ENCODE assay signal across 9 cellular contexts in genomic region chr2:74499269-74499939, GRCh38. TPM values are rescaled to one million over a fixed set of nuclear protein-coding genes. Genes with fewer than 3 reads are reported as not detected.
DNase-seq lines count a peak whose midpoint lies in the region; ATAC-seq and TF ChIP-seq lines count a peak whose summit lies in the region.
"Had no signal": no experiment of that assay in that cellular context is flagged by ENCODE, and none has a peak within 500 bp of the region (broad histone marks: within the 10 kb centered on the region; RNA-seq: fewer than 3 reads in every experiment).

A gene with protein sequence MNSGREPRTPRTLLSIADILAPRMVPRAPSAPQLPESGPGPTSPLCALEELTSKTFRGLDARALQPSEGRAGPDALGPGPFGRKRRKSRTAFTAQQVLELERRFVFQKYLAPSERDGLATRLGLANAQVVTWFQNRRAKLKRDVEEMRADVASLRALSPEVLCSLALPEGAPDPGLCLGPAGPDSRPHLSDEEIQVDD (minus strand): TSS chr2:74499603. CDS start chr2:74499537, 66 bp downstream.

- peaks cover 2% of the 10 kb centered on the region for H3K36me3 Mint-ChIP-seq in activated naive CD4-positive, alpha-beta T cell treated with anti-CD3 and anti-CD28 coated beads for 36 hours (ENCODE audit: low read depth)

- no peaks in the 10 kb centered on the region for H3K9me3 Mint-ChIP-seq in activated naive CD4-positive, alpha-beta T cell treated with anti-CD3 and anti-CD28 coated beads for 36 hours

- no peak for TF ChIP-seq RAD21 in HCT116 (IDR thresholded peaks at IDR 0.05; ENCODE audit: low read depth)

- peaks cover 66% of the 10 kb centered on the region for H3K27me3 Mint-ChIP-seq in activated naive CD4-positive, alpha-beta T cell treated with anti-CD3 and anti-CD28 coated beads for 36 hours (ENCODE audit: low read depth)

- no TSS peak for BruUV-seq in HCT116 (replicated peaks; lab: Mats Ljungman, UMichigan)

- H3K4me1 ChIP-seq in HCT116 (ENCODE audit: control insufficient read depth in 1 of 2, insufficient read depth in 2 of 2, low read length in 2 of 2) (peaks cover 16 to 34% of the 10 kb centered on the region in 2 experiments), iPS-20b (ENCODE audit: insufficient read depth, low read length) (peaks cover 5% of the 10 kb centered on the region; the same call in 1 of the 2 replicates)

- H3K9ac ChIP-seq in HCT116 (ENCODE audit: low read length): no peak within 1 kb of the TSS
- 0 out of 2 replicates have a peak within 1 kb of the TSS, but pooled peaks have one; percentile 6 for H3K9ac ChIP-seq in iPS-20b (ENCODE audit: low read depth, low read length)

- H2AFZ ChIP-seq in HCT116 (ENCODE audit: low read depth, low read length, poor library complexity, severe bottlenecking): no peak within 1 kb of the TSS

- peak within 1 kb of the TSS; percentile 67 for H3K4me3 Mint-ChIP-seq in activated naive CD4-positive, alpha-beta T cell treated with anti-CD3 and anti-CD28 coated beads for 36 hours

- no peak within 1 kb of the TSS for H3K27ac Mint-ChIP-seq in activated naive CD4-positive, alpha-beta T cell treated with anti-CD3 and anti-CD28 coated beads for 36 hours

- H3K9me2 ChIP-seq in HCT116 (ENCODE audit: insufficient read depth): no peaks in the 10 kb centered on the region

- ATAC-seq in HCT116: no peak
- no peak for ATAC-seq in HG02870 (IDR thresholded peaks at IDR 0.05; ENCODE audit: unreplicated experiment)
- no peak for ATAC-seq in HG02678 (IDR thresholded peaks at IDR 0.05; ENCODE audit: unreplicated experiment)
- no peak for ATAC-seq in HG03521 (IDR thresholded peaks at IDR 0.05; ENCODE audit: unreplicated experiment)

- no peak within 1 kb of the TSS for H3K27ac ChIP-seq in HCT116 (ENCODE audit: low read depth, low read length)
- H3K27ac ChIP-seq in iPS-20b (ENCODE audit: low read length): no peak within 1 kb of the TSS

- TF ChIP-seq CTCF in HCT116 (IDR thresholded peaks at IDR 0.05 in 2 of 3, conservative IDR thresholded peaks at IDR 0.05 in 1 of 3; ENCODE audit: borderline replicate concordance in 1 of 3, insufficient read depth in 1 of 3, low read depth in 2 of 3, low read length in 2 of 3): no peak

- POLR2A ChIA-PET in HCT116 (lab: Charles Lee): no interaction called here

- no peak within 1 kb of the TSS for H3K4me2 ChIP-seq in HCT116 (ENCODE audit: low read length)

- DNase-seq in HCT116 (ENCODE audit: low read depth, low spot score): no peak
- peak; percentile 43 for DNase-seq in activated naive CD4-positive, alpha-beta T cell treated with anti-CD3 and anti-CD28 coated beads for 36 hours
- peak; percentile 45 for DNase-seq in stimulated activated CD4-positive, alpha-beta T cell treated with anti-CD3 and anti-CD28 coated beads, Interleukin-1b, Interleukin-23, amount 100 ng/mL, for 48 hours
- DNase-seq in activated CD8-positive, alpha-beta memory T cell treated with anti-CD3 and anti-CD28 coated beads, Interleukin-2, amount 50 U/mL, for 48 hours: no peak
- DNase-seq: anterior cingulate cortex had no signal

- intact Hi-C loops in HCT116 (cut with micrococcal nuclease): no loop called here
- intact Hi-C loops in activated naive CD4-positive, alpha-beta T cell treated with anti-CD3 and anti-CD28 coated beads for 36 hours (cut with micrococcal nuclease): loop anchor here (5.0 kb wide), 1 partner anchor 33 kb away; no protein-coding TSS in a partner anchor

- CTCF ChIA-PET in HCT116 (lab: Charles Lee): no interaction called here
- CTCF ChIA-PET in activated naive CD4-positive, alpha-beta T cell treated with anti-CD3 and anti-CD28 coated beads for 36 hours (lab: Charles Lee): interaction anchor here (1.8 to 3.7 kb wide), 2 partner anchors 17 to 87 kb away, joined by 6 to 24 read pairs; partner anchors contain the start of genes CCDC142 and TTC31

- H4K20me1 ChIP-seq in HCT116 (ENCODE audit: insufficient read depth): no peaks in the 10 kb centered on the region

- no peaks in the 10 kb centered on the region for H3K79me2 ChIP-seq in HCT116 (ENCODE audit: insufficient read depth, low read length)

- no peaks in the 10 kb centered on the region for H3K9me3 ChIP-seq in HCT116 (ENCODE audit: control insufficient read depth in 1 of 2, insufficient read depth in 1 of 2, low read depth in 1 of 2, low read length in 2 of 2)
- H3K9me3 ChIP-seq in iPS-20b (ENCODE audit: insufficient read depth, low read depth, low read length): peaks cover 3% of the 10 kb centered on the region; the same call in 1 of the 2 replicates

- TF ChIP-seq POLR2A in HCT116 (IDR thresholded peaks at IDR 0.05; ENCODE audit: borderline replicate concordance, extremely low read depth, insufficient read depth, insufficient read length): no peak

- H3K27me3 ChIP-seq in HCT116 (ENCODE audit: insufficient read depth, low read length) (no peaks in the 10 kb centered on the region), iPS-20b (ENCODE audit: insufficient read depth, low read length) (peaks cover 100% of the 10 kb centered on the region)

- peaks cover 40% of the 10 kb centered on the region for H3K4me1 Mint-ChIP-seq in activated naive CD4-positive, alpha-beta T cell treated with anti-CD3 and anti-CD28 coated beads for 36 hours (ENCODE audit: low read depth)

- H3K4me3 ChIP-seq in HCT116 (replicated peaks in 1 of 2; ENCODE audit: low read depth in 1 of 2, low read length in 2 of 2): no peak within 1 kb of the TSS
- peak within 1 kb of the TSS; percentile 66 for H3K4me3 ChIP-seq in iPS-20b (ENCODE audit: low read length)

- RAD21 ChIA-PET in HCT116 (lab: Charles Lee; ENCODE audit: low non-redundant PET in 1 of 2, low total read pairs in 2 of 2, uncharacterized antibody in 2 of 2, unreplicated experiment in 2 of 2): no interaction called here

- no peaks in the 10 kb centered on the region for H3K36me3 ChIP-seq in HCT116 (ENCODE audit: control insufficient read depth in 1 of 2, insufficient read depth in 2 of 2, low read length in 2 of 2)
- peaks cover 1% of the 10 kb centered on the region; the same call in 1 of the 2 replicates for H3K36me3 ChIP-seq in iPS-20b (ENCODE audit: insufficient read depth, low read depth, low read length)

TF ChIP-seq in HCT116, 20 proteins besides CTCF, POLR2A, EP300 and RAD21 (continues in another document):
- TF ChIP-seq CBX3 (IDR thresholded peaks at IDR 0.05; ENCODE audit: low read depth) (no peak), ATF3 (IDR thresholded peaks at IDR 0.05) (no peak), EZH2phosphoT487 (IDR thresholded peaks at IDR 0.05; ENCODE audit: borderline replicate concordance) (no peak), EGR1 (IDR thresholded peaks at IDR 0.05; ENCODE audit: low read depth) (no peak), FOSL1 (IDR thresholded peaks at IDR 0.05; ENCODE audit: low read depth) (no peak), ELF1 (IDR thresholded peaks at IDR 0.05; ENCODE audit: borderline replicate concordance, low read depth) (no peak), SIN3A (IDR thresholded peaks at IDR 0.05; ENCODE audit: low read depth) (no peak)
- TF ChIP-seq, protein P1, sequence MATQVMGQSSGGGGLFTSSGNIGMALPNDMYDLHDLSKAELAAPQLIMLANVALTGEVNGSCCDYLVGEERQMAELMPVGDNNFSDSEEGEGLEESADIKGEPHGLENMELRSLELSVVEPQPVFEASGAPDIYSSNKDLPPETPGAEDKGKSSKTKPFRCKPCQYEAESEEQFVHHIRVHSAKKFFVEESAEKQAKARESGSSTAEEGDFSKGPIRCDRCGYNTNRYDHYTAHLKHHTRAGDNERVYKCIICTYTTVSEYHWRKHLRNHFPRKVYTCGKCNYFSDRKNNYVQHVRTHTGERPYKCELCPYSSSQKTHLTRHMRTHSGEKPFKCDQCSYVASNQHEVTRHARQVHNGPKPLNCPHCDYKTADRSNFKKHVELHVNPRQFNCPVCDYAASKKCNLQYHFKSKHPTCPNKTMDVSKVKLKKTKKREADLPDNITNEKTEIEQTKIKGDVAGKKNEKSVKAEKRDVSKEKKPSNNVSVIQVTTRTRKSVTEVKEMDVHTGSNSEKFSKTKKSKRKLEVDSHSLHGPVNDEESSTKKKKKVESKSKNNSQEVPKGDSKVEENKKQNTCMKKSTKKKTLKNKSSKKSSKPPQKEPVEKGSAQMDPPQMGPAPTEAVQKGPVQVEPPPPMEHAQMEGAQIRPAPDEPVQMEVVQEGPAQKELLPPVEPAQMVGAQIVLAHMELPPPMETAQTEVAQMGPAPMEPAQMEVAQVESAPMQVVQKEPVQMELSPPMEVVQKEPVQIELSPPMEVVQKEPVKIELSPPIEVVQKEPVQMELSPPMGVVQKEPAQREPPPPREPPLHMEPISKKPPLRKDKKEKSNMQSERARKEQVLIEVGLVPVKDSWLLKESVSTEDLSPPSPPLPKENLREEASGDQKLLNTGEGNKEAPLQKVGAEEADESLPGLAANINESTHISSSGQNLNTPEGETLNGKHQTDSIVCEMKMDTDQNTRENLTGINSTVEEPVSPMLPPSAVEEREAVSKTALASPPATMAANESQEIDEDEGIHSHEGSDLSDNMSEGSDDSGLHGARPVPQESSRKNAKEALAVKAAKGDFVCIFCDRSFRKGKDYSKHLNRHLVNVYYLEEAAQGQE (IDR thresholded peaks at IDR 0.05; ENCODE audit: low read depth): no peak
- TF ChIP-seq, protein P2, sequence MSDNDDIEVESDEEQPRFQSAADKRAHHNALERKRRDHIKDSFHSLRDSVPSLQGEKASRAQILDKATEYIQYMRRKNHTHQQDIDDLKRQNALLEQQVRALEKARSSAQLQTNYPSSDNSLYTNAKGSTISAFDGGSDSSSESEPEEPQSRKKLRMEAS (IDR thresholded peaks at IDR 0.05): no peak
- TF ChIP-seq, protein P3, sequence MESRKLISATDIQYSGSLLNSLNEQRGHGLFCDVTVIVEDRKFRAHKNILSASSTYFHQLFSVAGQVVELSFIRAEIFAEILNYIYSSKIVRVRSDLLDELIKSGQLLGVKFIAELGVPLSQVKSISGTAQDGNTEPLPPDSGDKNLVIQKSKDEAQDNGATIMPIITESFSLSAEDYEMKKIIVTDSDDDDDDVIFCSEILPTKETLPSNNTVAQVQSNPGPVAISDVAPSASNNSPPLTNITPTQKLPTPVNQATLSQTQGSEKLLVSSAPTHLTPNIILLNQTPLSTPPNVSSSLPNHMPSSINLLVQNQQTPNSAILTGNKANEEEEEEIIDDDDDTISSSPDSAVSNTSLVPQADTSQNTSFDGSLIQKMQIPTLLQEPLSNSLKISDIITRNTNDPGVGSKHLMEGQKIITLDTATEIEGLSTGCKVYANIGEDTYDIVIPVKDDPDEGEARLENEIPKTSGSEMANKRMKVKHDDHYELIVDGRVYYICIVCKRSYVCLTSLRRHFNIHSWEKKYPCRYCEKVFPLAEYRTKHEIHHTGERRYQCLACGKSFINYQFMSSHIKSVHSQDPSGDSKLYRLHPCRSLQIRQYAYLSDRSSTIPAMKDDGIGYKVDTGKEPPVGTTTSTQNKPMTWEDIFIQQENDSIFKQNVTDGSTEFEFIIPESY (IDR thresholded peaks at IDR 0.05; ENCODE audit: extremely low read depth, insufficient replicate concordance, low read length): no peak

RNA-seq across cellular contexts. Expression of the gene that starts here (rescaled TPM):
- 10.1 TPM for total RNA-seq in HCT116 (2021; ENCODE audit: unreplicated experiment)
- polyA plus RNA-seq in HCT116 (2012): 5.8 and 6.9 TPM in 2 replicates
- under 1 TPM in 1 of 2 experiments, not detected in 1; 0.31 TPM for total RNA-seq in activated naive CD4-positive, alpha-beta T cell treated with anti-CD3 and anti-CD28 coated beads for 36 hours

Comparison
In these comparisons a context has a peak if more than half of its experiments do, and no peak if none do; other contexts are left out.
1. Peak in DNase-seq in activated naive CD4-positive, alpha-beta T cell treated with anti-CD3 and anti-CD28 coated beads for 36 hours; RNA of the gene not detected or under 1 TPM.